In genomic region chr12:106072751-106073150, GRCh38 we compare ENCODE assay signal across 21 cellular contexts.
"Had no signal": no experiment of that assay in that cellular context is flagged by ENCODE, and none has a peak within 500 bp of the region (broad histone marks: within the 10 kb centered on the region; RNA-seq: fewer than 3 reads in every experiment).

No MANE protein-coding gene starts in this region.

- H3K4me3 ChIP-seq: body of pancreas, gastroesophageal sphincter, heart left ventricle, pancreas, sigmoid colon, spleen had no signal

- H3K36me3 ChIP-seq: neutrophil, pancreas, spleen had no signal

- H3K9me3 ChIP-seq: body of pancreas, gastroesophageal sphincter, heart left ventricle, neutrophil, pancreas, sigmoid colon had no signal

- H3K36me3 Mint-ChIP-seq: activated naive CD8-positive, alpha-beta T cell treated with anti-CD3 and anti-CD28 coated beads, Interleukin-2, amount 10 ng/mL, durations not matched to agents 7 days and 5 days; stimulated activated naive B cell treated with anti-CD40 and anti-IgM and Interleukin-4, amounts not matched to agents 10 μg/mL and 1 μg/mL and 100 μg/mL, for 72 hours had no signal

- H3K9me3 Mint-ChIP-seq: activated CD4-positive, alpha-beta T cell treated with anti-CD3 and anti-CD28 coated beads, Interleukin-2, amount 10 ng/mL, durations not matched to agents 24 days and 14 days; activated CD8-positive, alpha-beta T cell treated with anti-CD3 and anti-CD28 coated beads for 36 hours; activated naive CD8-positive, alpha-beta T cell treated with anti-CD3 and anti-CD28 coated beads, Interleukin-2, amount 10 ng/mL, durations not matched to agents 7 days and 5 days; activated T-helper 17 cell treated with anti-CD3 and anti-CD28 coated beads, Interleukin-2, amount 50 U/mL, for 72 hours; stimulated activated naive B cell treated with anti-CD40 and anti-IgM and Interleukin-4, amounts not matched to agents 10 μg/mL and 1 μg/mL and 100 μg/mL, for 72 hours; T-helper 1 cell treated with Interleukin-12 subunit alpha and Interleukin-12 subunit beta and Interleukin-4 antibody, amounts not matched to agents 30 μg/mL and 1 μg/mL, for 36 hours; type B pancreatic cell had no signal

- H3K27ac ChIP-seq: body of pancreas, neutrophil, pancreas, sigmoid colon, spleen had no signal

- H3K27ac Mint-ChIP-seq: activated CD4-positive, alpha-beta T cell treated with anti-CD3 and anti-CD28 coated beads, Interleukin-2, amount 10 ng/mL, durations not matched to agents 24 days and 14 days; activated CD8-positive, alpha-beta T cell treated with anti-CD3 and anti-CD28 coated beads for 36 hours; activated naive CD8-positive, alpha-beta T cell treated with anti-CD3 and anti-CD28 coated beads, Interleukin-2, amount 10 ng/mL, durations not matched to agents 7 days and 5 days; activated T-helper 17 cell treated with anti-CD3 and anti-CD28 coated beads, Interleukin-2, amount 50 U/mL, for 72 hours; stimulated activated naive B cell treated with anti-CD40 and anti-IgM and Interleukin-4, amounts not matched to agents 10 μg/mL and 1 μg/mL and 100 μg/mL, for 72 hours; T-helper 1 cell treated with Interleukin-12 subunit alpha and Interleukin-12 subunit beta and Interleukin-4 antibody, amounts not matched to agents 30 μg/mL and 1 μg/mL, for 36 hours; type B pancreatic cell had no signal

- H3K4me1 Mint-ChIP-seq: activated naive CD8-positive, alpha-beta T cell treated with anti-CD3 and anti-CD28 coated beads, Interleukin-2, amount 10 ng/mL, durations not matched to agents 7 days and 5 days; stimulated activated naive B cell treated with anti-CD40 and anti-IgM and Interleukin-4, amounts not matched to agents 10 μg/mL and 1 μg/mL and 100 μg/mL, for 72 hours had no signal

- ATAC-seq: body of pancreas; esophagus mucosa; gastroesophageal sphincter; left colon; pancreas; stimulated activated naive B cell treated with anti-CD40 and anti-IgM and Interleukin-4, amounts not matched to agents 10 μg/mL and 1 μg/mL and 100 μg/mL, for 72 hours had no signal

- H3K4me3 Mint-ChIP-seq: activated CD4-positive, alpha-beta T cell treated with anti-CD3 and anti-CD28 coated beads, Interleukin-2, amount 10 ng/mL, durations not matched to agents 24 days and 14 days; activated CD8-positive, alpha-beta T cell treated with anti-CD3 and anti-CD28 coated beads for 36 hours; activated naive CD8-positive, alpha-beta T cell treated with anti-CD3 and anti-CD28 coated beads, Interleukin-2, amount 10 ng/mL, durations not matched to agents 7 days and 5 days; activated T-helper 17 cell treated with anti-CD3 and anti-CD28 coated beads, Interleukin-2, amount 50 U/mL, for 72 hours; stimulated activated naive B cell treated with anti-CD40 and anti-IgM and Interleukin-4, amounts not matched to agents 10 μg/mL and 1 μg/mL and 100 μg/mL, for 72 hours; T-helper 1 cell treated with Interleukin-12 subunit alpha and Interleukin-12 subunit beta and Interleukin-4 antibody, amounts not matched to agents 30 μg/mL and 1 μg/mL, for 36 hours; type B pancreatic cell had no signal

- DNase-seq: activated CD4-positive, alpha-beta T cell treated with anti-CD3 and anti-CD28 coated beads, Interleukin-2, amount 10 ng/mL, durations not matched to agents 24 days and 14 days; activated naive CD4-positive, alpha-beta T cell treated with Interleukin-2 at 50 U/mL for 16 hours; activated naive CD8-positive, alpha-beta T cell treated with anti-CD3 and anti-CD28 coated beads, Interleukin-2, amount 10 ng/mL, durations not matched to agents 7 days and 5 days; activated T-cell treated with anti-CD3 and anti-CD28 coated beads, Interleukin-2, amount 50 U/mL, for 1 hour; amygdala; body of pancreas; caudate nucleus; heart left ventricle; left colon; midbrain; pancreas; sigmoid colon; spleen; stimulated activated naive B cell treated with anti-CD40 and anti-IgM and Interleukin-4, amounts not matched to agents 10 μg/mL and 1 μg/mL and 100 μg/mL, for 72 hours had no signal

- H3K27me3 ChIP-seq: body of pancreas, gastroesophageal sphincter, heart left ventricle, neutrophil, pancreas, sigmoid colon had no signal
